In the genomic region with DNA sequence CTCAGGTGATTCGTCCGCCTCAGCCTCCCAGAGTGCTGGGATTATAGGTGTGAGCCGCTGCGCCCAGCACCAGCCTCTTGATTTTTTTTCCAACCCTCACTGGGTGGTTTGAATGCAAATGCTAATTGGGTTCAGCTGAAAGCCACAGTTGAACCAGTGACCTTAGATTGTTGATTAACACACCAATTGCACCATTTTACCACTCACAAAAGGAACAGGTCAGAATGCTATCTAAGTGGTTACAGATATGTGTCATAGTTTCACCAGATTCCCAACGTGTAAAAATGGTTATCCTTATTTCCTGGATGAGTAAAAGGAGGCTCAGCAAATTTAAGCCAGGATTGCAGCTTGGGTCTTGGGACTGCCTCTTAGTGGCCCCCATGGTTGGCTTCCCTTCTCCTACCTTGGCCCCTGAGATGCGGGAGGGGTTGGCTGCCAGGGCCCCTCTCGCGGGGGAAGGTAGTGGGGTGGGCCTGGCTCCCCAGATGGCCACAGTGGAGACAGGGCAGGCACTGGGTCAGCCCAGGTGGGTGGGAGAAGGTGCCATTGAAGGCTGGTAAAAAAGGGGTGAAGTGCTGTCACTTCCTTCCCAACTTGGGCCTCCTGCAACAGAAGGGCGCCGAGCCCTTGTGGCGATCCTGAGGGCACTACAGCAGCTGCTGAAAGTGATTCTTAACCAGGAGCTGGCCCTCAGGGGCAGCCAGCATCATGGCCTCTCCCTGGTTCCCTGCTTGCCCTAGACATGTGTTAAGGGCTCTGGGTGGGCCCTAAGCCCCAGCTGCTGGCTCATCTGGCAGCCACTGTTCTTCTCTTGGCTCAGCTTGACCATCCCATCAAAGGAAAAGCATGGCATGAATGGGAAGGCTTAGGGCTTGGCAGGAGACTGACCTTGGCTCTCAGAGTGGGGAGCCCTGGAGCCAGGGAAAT, we compare ENCODE assay signal across 1 cellular context.
A peak's percentile ranks its signal among the peaks of the same experiment; 100 is the strongest.
TF ChIP-seq lines count a peak whose summit lies in the region.

No MANE protein-coding gene starts in this region.

TF ChIP-seq in GM12878, 131 proteins besides CTCF, POLR2A, EP300 and RAD21 (continued from another document):
- TF ChIP-seq HDAC2 (IDR thresholded peaks at IDR 0.05) (no peak), BMI1 (IDR thresholded peaks at IDR 0.05; ENCODE audit: borderline replicate concordance) (no peak), WRNIP1 (IDR thresholded peaks at IDR 0.05; ENCODE audit: borderline replicate concordance, low read depth, low read length) (no peak), RUNX3 (IDR thresholded peaks at IDR 0.05; ENCODE audit: low read length) (no peak), NFXL1 (IDR thresholded peaks at IDR 0.05; ENCODE audit: borderline replicate concordance) (no peak), SREBF1 (IDR thresholded peaks at IDR 0.05; ENCODE audit: low read length) (no peak), JUND (IDR thresholded peaks at IDR 0.05; ENCODE audit: low read depth, low read length) (no peak), ZSCAN29 (IDR thresholded peaks at IDR 0.05) (no peak), HCFC1 (IDR thresholded peaks at IDR 0.05; ENCODE audit: low read length) (no peak), CBFB (IDR thresholded peaks at IDR 0.05; ENCODE audit: low read depth) (no peak), KLF5 (IDR thresholded peaks at IDR 0.05; ENCODE audit: partially characterized antibody) (no peak), ZNF217 (IDR thresholded peaks at IDR 0.05) (0 out of 2 replicates have a peak, but pooled peaks have one; percentile 34), SMARCA5 (IDR thresholded peaks at IDR 0.05) (no peak), GATAD2B (conservative IDR thresholded peaks at IDR 0.05; ENCODE audit: low read depth) (peak; percentile 56; the same call in 1 of the 2 replicates), MTA3 (IDR thresholded peaks at IDR 0.05; ENCODE audit: borderline replicate concordance, low read length) (no peak), DPF2 (IDR thresholded peaks at IDR 0.05) (peak; percentile 86), KAT2A (conservative IDR thresholded peaks at IDR 0.05; ENCODE audit: control insufficient read depth, low read depth, low read length) (no peak), IKZF1 (conservative IDR thresholded peaks at IDR 0.05) (peak; percentile 95), RFX5 (IDR thresholded peaks at IDR 0.05; ENCODE audit: low read depth, low read length) (no peak), CEBPB (IDR thresholded peaks at IDR 0.05; ENCODE audit: borderline replicate concordance in 1 of 2, low read depth in 2 of 2, low read length in 2 of 2) (no peak), MXI1 (IDR thresholded peaks at IDR 0.05; ENCODE audit: low read depth, low read length) (no peak), SRF (IDR thresholded peaks at IDR 0.05; ENCODE audit: low read depth in 2 of 2, low read length in 2 of 2) (no peak), SMC3 (IDR thresholded peaks at IDR 0.05; ENCODE audit: borderline replicate concordance, low read length) (no peak), ATF7 (IDR thresholded peaks at IDR 0.05; ENCODE audit: low read depth) (no peak), MTA2 (IDR thresholded peaks at IDR 0.05; ENCODE audit: low read depth) (peak; percentile 83), NFYA (IDR thresholded peaks at IDR 0.05; ENCODE audit: borderline replicate concordance, low read depth, low read length) (no peak), ZBED1 (IDR thresholded peaks at IDR 0.05; ENCODE audit: borderline replicate concordance) (no peak)
- TF ChIP-seq, protein P1, sequence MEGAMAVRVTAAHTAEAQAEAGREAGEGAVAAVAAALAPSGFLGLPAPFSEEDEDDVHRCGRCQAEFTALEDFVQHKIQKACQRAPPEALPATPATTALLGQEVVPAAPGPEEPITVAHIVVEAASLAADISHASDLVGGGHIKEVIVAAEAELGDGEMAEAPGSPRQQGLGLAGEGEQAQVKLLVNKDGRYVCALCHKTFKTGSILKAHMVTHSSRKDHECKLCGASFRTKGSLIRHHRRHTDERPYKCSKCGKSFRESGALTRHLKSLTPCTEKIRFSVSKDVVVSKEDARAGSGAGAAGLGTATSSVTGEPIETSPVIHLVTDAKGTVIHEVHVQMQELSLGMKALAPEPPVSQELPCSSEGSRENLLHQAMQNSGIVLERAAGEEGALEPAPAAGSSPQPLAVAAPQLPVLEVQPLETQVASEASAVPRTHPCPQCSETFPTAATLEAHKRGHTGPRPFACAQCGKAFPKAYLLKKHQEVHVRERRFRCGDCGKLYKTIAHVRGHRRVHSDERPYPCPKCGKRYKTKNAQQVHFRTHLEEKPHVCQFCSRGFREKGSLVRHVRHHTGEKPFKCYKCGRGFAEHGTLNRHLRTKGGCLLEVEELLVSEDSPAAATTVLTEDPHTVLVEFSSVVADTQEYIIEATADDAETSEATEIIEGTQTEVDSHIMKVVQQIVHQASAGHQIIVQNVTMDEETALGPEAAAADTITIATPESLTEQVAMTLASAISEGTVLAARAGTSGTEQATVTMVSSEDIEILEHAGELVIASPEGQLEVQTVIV (IDR thresholded peaks at IDR 0.05; ENCODE audit: borderline replicate concordance, partially characterized antibody) = no peak
- TF ChIP-seq, protein P2, sequence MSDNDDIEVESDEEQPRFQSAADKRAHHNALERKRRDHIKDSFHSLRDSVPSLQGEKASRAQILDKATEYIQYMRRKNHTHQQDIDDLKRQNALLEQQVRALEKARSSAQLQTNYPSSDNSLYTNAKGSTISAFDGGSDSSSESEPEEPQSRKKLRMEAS (IDR thresholded peaks at IDR 0.05; ENCODE audit: low read depth, low read length) = no peak
- TF ChIP-seq, protein P3, sequence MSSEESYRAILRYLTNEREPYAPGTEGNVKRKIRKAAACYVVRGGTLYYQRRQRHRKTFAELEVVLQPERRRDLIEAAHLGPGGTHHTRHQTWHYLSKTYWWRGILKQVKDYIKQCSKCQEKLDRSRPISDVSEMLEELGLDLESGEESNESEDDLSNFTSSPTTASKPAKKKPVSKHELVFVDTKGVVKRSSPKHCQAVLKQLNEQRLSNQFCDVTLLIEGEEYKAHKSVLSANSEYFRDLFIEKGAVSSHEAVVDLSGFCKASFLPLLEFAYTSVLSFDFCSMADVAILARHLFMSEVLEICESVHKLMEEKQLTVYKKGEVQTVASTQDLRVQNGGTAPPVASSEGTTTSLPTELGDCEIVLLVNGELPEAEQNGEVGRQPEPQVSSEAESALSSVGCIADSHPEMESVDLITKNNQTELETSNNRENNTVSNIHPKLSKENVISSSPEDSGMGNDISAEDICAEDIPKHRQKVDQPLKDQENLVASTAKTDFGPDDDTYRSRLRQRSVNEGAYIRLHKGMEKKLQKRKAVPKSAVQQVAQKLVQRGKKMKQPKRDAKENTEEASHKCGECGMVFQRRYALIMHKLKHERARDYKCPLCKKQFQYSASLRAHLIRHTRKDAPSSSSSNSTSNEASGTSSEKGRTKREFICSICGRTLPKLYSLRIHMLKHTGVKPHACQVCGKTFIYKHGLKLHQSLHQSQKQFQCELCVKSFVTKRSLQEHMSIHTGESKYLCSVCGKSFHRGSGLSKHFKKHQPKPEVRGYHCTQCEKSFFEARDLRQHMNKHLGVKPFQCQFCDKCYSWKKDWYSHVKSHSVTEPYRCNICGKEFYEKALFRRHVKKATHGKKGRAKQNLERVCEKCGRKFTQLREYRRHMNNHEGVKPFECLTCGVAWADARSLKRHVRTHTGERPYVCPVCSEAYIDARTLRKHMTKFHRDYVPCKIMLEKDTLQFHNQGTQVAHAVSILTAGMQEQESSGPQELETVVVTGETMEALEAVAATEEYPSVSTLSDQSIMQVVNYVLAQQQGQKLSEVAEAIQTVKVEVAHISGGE (CRISPR knock-in tag; IDR thresholded peaks at IDR 0.05) = no peak
- TF ChIP-seq, protein P4, sequence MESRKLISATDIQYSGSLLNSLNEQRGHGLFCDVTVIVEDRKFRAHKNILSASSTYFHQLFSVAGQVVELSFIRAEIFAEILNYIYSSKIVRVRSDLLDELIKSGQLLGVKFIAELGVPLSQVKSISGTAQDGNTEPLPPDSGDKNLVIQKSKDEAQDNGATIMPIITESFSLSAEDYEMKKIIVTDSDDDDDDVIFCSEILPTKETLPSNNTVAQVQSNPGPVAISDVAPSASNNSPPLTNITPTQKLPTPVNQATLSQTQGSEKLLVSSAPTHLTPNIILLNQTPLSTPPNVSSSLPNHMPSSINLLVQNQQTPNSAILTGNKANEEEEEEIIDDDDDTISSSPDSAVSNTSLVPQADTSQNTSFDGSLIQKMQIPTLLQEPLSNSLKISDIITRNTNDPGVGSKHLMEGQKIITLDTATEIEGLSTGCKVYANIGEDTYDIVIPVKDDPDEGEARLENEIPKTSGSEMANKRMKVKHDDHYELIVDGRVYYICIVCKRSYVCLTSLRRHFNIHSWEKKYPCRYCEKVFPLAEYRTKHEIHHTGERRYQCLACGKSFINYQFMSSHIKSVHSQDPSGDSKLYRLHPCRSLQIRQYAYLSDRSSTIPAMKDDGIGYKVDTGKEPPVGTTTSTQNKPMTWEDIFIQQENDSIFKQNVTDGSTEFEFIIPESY (IDR thresholded peaks at IDR 0.05) = no peak
- TF ChIP-seq, protein P5, sequence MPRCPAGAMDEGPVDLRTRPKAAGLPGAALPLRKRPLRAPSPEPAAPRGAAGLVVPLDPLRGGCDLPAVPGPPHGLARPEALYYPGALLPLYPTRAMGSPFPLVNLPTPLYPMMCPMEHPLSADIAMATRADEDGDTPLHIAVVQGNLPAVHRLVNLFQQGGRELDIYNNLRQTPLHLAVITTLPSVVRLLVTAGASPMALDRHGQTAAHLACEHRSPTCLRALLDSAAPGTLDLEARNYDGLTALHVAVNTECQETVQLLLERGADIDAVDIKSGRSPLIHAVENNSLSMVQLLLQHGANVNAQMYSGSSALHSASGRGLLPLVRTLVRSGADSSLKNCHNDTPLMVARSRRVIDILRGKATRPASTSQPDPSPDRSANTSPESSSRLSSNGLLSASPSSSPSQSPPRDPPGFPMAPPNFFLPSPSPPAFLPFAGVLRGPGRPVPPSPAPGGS (IDR thresholded peaks at IDR 0.05; ENCODE audit: borderline replicate concordance, insufficient read depth, low read depth, low read length, poor library complexity, severe bottlenecking) = no peak
- TF ChIP-seq, protein P6, sequence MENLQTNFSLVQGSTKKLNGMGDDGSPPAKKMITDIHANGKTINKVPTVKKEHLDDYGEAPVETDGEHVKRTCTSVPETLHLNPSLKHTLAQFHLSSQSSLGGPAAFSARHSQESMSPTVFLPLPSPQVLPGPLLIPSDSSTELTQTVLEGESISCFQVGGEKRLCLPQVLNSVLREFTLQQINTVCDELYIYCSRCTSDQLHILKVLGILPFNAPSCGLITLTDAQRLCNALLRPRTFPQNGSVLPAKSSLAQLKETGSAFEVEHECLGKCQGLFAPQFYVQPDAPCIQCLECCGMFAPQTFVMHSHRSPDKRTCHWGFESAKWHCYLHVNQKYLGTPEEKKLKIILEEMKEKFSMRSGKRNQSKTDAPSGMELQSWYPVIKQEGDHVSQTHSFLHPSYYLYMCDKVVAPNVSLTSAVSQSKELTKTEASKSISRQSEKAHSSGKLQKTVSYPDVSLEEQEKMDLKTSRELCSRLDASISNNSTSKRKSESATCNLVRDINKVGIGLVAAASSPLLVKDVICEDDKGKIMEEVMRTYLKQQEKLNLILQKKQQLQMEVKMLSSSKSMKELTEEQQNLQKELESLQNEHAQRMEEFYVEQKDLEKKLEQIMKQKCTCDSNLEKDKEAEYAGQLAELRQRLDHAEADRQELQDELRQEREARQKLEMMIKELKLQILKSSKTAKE (IDR thresholded peaks at IDR 0.05; ENCODE audit: low read depth, poor library complexity, severe bottlenecking) = no peak
- TF ChIP-seq, protein P7, sequence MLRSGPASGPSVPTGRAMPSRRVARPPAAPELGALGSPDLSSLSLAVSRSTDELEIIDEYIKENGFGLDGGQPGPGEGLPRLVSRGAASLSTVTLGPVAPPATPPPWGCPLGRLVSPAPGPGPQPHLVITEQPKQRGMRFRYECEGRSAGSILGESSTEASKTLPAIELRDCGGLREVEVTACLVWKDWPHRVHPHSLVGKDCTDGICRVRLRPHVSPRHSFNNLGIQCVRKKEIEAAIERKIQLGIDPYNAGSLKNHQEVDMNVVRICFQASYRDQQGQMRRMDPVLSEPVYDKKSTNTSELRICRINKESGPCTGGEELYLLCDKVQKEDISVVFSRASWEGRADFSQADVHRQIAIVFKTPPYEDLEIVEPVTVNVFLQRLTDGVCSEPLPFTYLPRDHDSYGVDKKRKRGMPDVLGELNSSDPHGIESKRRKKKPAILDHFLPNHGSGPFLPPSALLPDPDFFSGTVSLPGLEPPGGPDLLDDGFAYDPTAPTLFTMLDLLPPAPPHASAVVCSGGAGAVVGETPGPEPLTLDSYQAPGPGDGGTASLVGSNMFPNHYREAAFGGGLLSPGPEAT (IDR thresholded peaks at IDR 0.05; ENCODE audit: low read depth) = peak; percentile 39; the same call in 1 of the 2 replicates
- TF ChIP-seq, protein P8, sequence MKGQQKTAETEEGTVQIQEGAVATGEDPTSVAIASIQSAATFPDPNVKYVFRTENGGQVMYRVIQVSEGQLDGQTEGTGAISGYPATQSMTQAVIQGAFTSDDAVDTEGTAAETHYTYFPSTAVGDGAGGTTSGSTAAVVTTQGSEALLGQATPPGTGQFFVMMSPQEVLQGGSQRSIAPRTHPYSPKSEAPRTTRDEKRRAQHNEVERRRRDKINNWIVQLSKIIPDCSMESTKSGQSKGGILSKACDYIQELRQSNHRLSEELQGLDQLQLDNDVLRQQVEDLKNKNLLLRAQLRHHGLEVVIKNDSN (IDR thresholded peaks at IDR 0.05; ENCODE audit: borderline replicate concordance, extremely low read length, insufficient read depth, low read depth, low read length) = no peak
